Comparison of ENCODE assay signal across 1 cellular context in genomic region chr2:64311948-64312621, GRCh38.
TF ChIP-seq lines count a peak whose summit lies in the region.

No MANE protein-coding gene starts in this region.

TF ChIP-seq in K562, 482 proteins besides CTCF, POLR2A, EP300 and RAD21:
- TF ChIP-seq DEAF1 (CRISPR knock-in tag; IDR thresholded peaks at IDR 0.05): peak; percentile 25; the same call in 1 of the 2 replicates
- peak; percentile 81 for TF ChIP-seq MEIS2 (IDR thresholded peaks at IDR 0.05; ENCODE audit: partially characterized antibody)
- no peak for TF ChIP-seq PPARD (CRISPR knock-in tag; IDR thresholded peaks at IDR 0.05)
- peak; percentile 18 for TF ChIP-seq DACH1 (IDR thresholded peaks at IDR 0.05; ENCODE audit: partially characterized antibody)
- no peak for TF ChIP-seq PBX2 (CRISPR knock-in tag; IDR thresholded peaks at IDR 0.05; ENCODE audit: low read depth)
- TF ChIP-seq PBX2 (tag; conservative IDR thresholded peaks at IDR 0.05; ENCODE audit: low read depth): peak; percentile 76
- TF ChIP-seq BHLHE40 (IDR thresholded peaks at IDR 0.05; ENCODE audit: low read length): peak; percentile 74
- no peak for TF ChIP-seq ZFX (CRISPR knock-in tag; IDR thresholded peaks at IDR 0.05)
- peak; percentile 36 to 47; a peak in 2 of 4 replicates for TF ChIP-seq KDM1A (IDR thresholded peaks at IDR 0.05)
- TF ChIP-seq PKNOX1 (IDR thresholded peaks at IDR 0.05): peak; percentile 83
- no peak for TF ChIP-seq ZNF431 (CRISPR knock-in tag; IDR thresholded peaks at IDR 0.05)
- TF ChIP-seq TCF7 (IDR thresholded peaks at IDR 0.05; ENCODE audit: borderline replicate concordance): no peak
- TF ChIP-seq ZNF445 (CRISPR knock-in tag; IDR thresholded peaks at IDR 0.05; ENCODE audit: low read depth): no peak
- no peak for TF ChIP-seq ZBED1 (IDR thresholded peaks at IDR 0.05)
- peak; percentile 71 for TF ChIP-seq EGR1 (conservative IDR thresholded peaks at IDR 0.05)
- TF ChIP-seq SMARCC2 (IDR thresholded peaks at IDR 0.05; ENCODE audit: low read depth): no peak
- peak; percentile 93 for TF ChIP-seq CEBPB (tag; IDR thresholded peaks at IDR 0.05)
- TF ChIP-seq ATF1 (CRISPR knock-in tag; IDR thresholded peaks at IDR 0.05): no peak
- TF ChIP-seq ATF1 (tag; IDR thresholded peaks at IDR 0.05): peak; percentile 22; the same call in 1 of the 2 replicates
- TF ChIP-seq BRCA1 (IDR thresholded peaks at IDR 0.05): no peak
- no peak for TF ChIP-seq BRCA1 (CRISPR knock-in tag; IDR thresholded peaks at IDR 0.05)
- TF ChIP-seq AFF1 (IDR thresholded peaks at IDR 0.05; ENCODE audit: low read depth in 1 of 2, partially characterized antibody in 2 of 2): no peak
- peak; percentile 23; the same call in 1 of the 2 replicates for TF ChIP-seq TFAP4 (CRISPR knock-in tag; IDR thresholded peaks at IDR 0.05; ENCODE audit: borderline replicate concordance)
- no peak for TF ChIP-seq CREB3L1 (IDR thresholded peaks at IDR 0.05; ENCODE audit: borderline replicate concordance, low read depth)
- TF ChIP-seq CEBPG (CRISPR knock-in tag; IDR thresholded peaks at IDR 0.05): no peak; the same call in 1 of the 2 replicates
- TF ChIP-seq CEBPG (tag; conservative IDR thresholded peaks at IDR 0.05 in 1 of 2, IDR thresholded peaks at IDR 0.05 in 1 of 2): peak; percentile 86 to 94
- TF ChIP-seq RCOR1 (IDR thresholded peaks at IDR 0.05; ENCODE audit: borderline replicate concordance in 1 of 2, low read depth in 2 of 2, low read length in 2 of 2): peak in 1 of 2 experiments; percentile 62; a peak in 1 of 4 replicates
- no peak for TF ChIP-seq MAFF (IDR thresholded peaks at IDR 0.05; ENCODE audit: low read length)
- no peak for TF ChIP-seq TCF15 (CRISPR knock-in tag; IDR thresholded peaks at IDR 0.05)
